ENCODE assay signal across 22 cellular contexts in genomic region chr19:55076321-55076720, GRCh38. TPM values are rescaled to one million over a fixed set of nuclear protein-coding genes. Genes with fewer than 3 reads are reported as not detected.
DNase-seq lines count a peak whose midpoint lies in the region; ATAC-seq and TF ChIP-seq lines count a peak whose summit lies in the region.
"Had no signal": no experiment of that assay in that cellular context is flagged by ENCODE, and none has a peak within 500 bp of the region (broad histone marks: within the 10 kb centered on the region; RNA-seq: fewer than 3 reads in every experiment).

No MANE protein-coding gene starts in this region.

- peak overlapping the region; percentile 72 for H3K18ac ChIP-seq in neuronal stem cell (ENCODE audit: low read length)

- H4K8ac ChIP-seq in neuronal stem cell (ENCODE audit: low read depth, low read length), result peak overlapping the region; percentile 65

- H3K14ac ChIP-seq in neuronal stem cell (ENCODE audit: low read length), result no peak overlapping the region

- H3K4me1 ChIP-seq in esophagus (ENCODE audit: control insufficient read depth in 2 of 2, insufficient read depth in 2 of 2, low read length in 1 of 2), result peaks cover 0 to 21% of the 10 kb centered on the region in 2 donors
- peaks cover 2 to 11% of the 10 kb centered on the region in 2 donors for H3K4me1 ChIP-seq in neuronal stem cell (ENCODE audit: control insufficient read depth in 2 of 2, insufficient read depth in 1 of 2, low read depth in 1 of 2, low read length in 2 of 2)
- H3K4me1 ChIP-seq: colonic mucosa had no signal

- H3K9me3 Mint-ChIP-seq in natural killer cell treated with Interleukin-12 subunit alpha and Interleukin-12 subunit beta and Interleukin-15 and Interleukin-18, amount 100 ng/mL, for 72 hours, result no peaks in the 10 kb centered on the region
- no peaks in the 10 kb centered on the region for H3K9me3 Mint-ChIP-seq in natural killer cell
- H3K9me3 Mint-ChIP-seq: neural crest cell; stimulated activated effector memory CD8-positive, alpha-beta T cell treated with anti-CD3 and anti-CD28 coated beads, Interleukin-12 subunit alpha, Interleukin-12 subunit beta, amount 100 ng/mL, for 72 hours had no signal

- no peak overlapping the region for H3K9ac ChIP-seq in neuronal stem cell (ENCODE audit: low read depth, low read length, poor library complexity)

- no peaks in the 10 kb centered on the region for H3K27me3 ChIP-seq in esophagus (ENCODE audit: control insufficient read depth in 1 of 2, insufficient read depth in 2 of 2, low read length in 2 of 2)
- peaks cover 0 to 54% (median 38%) of the 10 kb centered on the region in 3 experiments for H3K27me3 ChIP-seq in neuronal stem cell (ENCODE audit: control insufficient read depth in 3 of 3, insufficient read depth in 3 of 3, low read depth in 1 of 3, low read length in 3 of 3)
- H3K27me3 ChIP-seq: colonic mucosa had no signal

- no peak overlapping the region for H3K23ac ChIP-seq in neuronal stem cell (ENCODE audit: low read depth, low read length, poor library complexity)

- no peak overlapping the region for H2BK12ac ChIP-seq in neuronal stem cell (ENCODE audit: low read length)

- intact Hi-C loops in natural killer cell (cut with micrococcal nuclease), result no loop called here

- H3K4me2 ChIP-seq in neuronal stem cell (ENCODE audit: insufficient read depth, low read length, poor library complexity, severe bottlenecking), result no peak overlapping the region

- no peaks in the 10 kb centered on the region for H3K36me3 Mint-ChIP-seq in natural killer cell treated with Interleukin-12 subunit alpha and Interleukin-12 subunit beta and Interleukin-15 and Interleukin-18, amount 100 ng/mL, for 72 hours
- H3K36me3 Mint-ChIP-seq in natural killer cell, result no peaks in the 10 kb centered on the region
- H3K36me3 Mint-ChIP-seq: stimulated activated effector memory CD8-positive, alpha-beta T cell treated with anti-CD3 and anti-CD28 coated beads, Interleukin-12 subunit alpha, Interleukin-12 subunit beta, amount 100 ng/mL, for 72 hours had no signal

- peaks cover 17 to 21% of the 10 kb centered on the region in 2 donors for H3K4me1 Mint-ChIP-seq in natural killer cell treated with Interleukin-12 subunit alpha and Interleukin-12 subunit beta and Interleukin-15 and Interleukin-18, amount 100 ng/mL, for 72 hours (ENCODE audit: low read depth in 2 of 2)
- peaks cover 15 to 22% of the 10 kb centered on the region in 2 donors for H3K4me1 Mint-ChIP-seq in natural killer cell

- H2AFZ ChIP-seq in neuronal stem cell (ENCODE audit: low read length), result no peak overlapping the region

- 63 to 76% methylated on average over 10 to 12 of the region's 12 CpGs for WGBS in esophagus, 2 donors
- no CpG with 5 or more reads among the region's 12 CpGs for WGBS in neuronal stem cell (ENCODE audit: extremely low coverage in 2 of 2, insufficient read length in 2 of 2, insufficient replicate concordance in 1 of 2), 2 donors

- TF ChIP-seq CTCF in natural killer cell (IDR thresholded peaks at IDR 0.05) (no peak), RWPE1 (conservative IDR thresholded peaks at IDR 0.05; ENCODE audit: low read depth) (no peak)

- CTCF ChIA-PET in RWPE1 (lab: Yijun Ruan, JAX), result interaction anchor here (1.9 kb wide), 1 partner anchor 12 kb away, joined by 5 read pairs; no protein-coding TSS in a partner anchor

- H3K4me3 ChIP-seq in esophagus (ENCODE audit: low read depth in 1 of 2, low read length in 2 of 2) (peak overlapping the region; percentile 48 to 51), neuronal stem cell (ENCODE audit: low read length in 2 of 2) (no peak overlapping the region)
- H3K4me3 ChIP-seq: colonic mucosa had no signal

- H3K36me3 ChIP-seq in esophagus (ENCODE audit: control insufficient read depth in 2 of 2, insufficient read depth in 2 of 2, low read length in 1 of 2), result peaks cover 0 to 2% of the 10 kb centered on the region in 2 donors
- H3K36me3 ChIP-seq in neuronal stem cell (replicated peaks in 1 of 2; ENCODE audit: control insufficient read depth in 2 of 2, insufficient read depth in 2 of 2, low read length in 2 of 2), result no peaks in the 10 kb centered on the region
- H3K36me3 ChIP-seq: colonic mucosa had no signal

- H4K91ac ChIP-seq in neuronal stem cell (ENCODE audit: low read depth, low read length, poor library complexity), result no peak overlapping the region

- peak overlapping the region; percentile 94 for H2AK5ac ChIP-seq in neuronal stem cell (ENCODE audit: low read depth, low read length)

- no peak overlapping the region for H3K4ac ChIP-seq in neuronal stem cell (ENCODE audit: low read length)

- peak overlapping the region; percentile 43 to 60 for H3K27ac ChIP-seq in esophagus (ENCODE audit: low read depth in 2 of 2, low read length in 1 of 2)
- H3K27ac ChIP-seq in neuronal stem cell (replicated peaks; ENCODE audit: low read length), result no peak overlapping the region
- no peak overlapping the region for H3K27ac ChIP-seq in RWPE1
- H3K27ac ChIP-seq: colonic mucosa, HL-60 had no signal

- H3K4me3 Mint-ChIP-seq in natural killer cell treated with Interleukin-12 subunit alpha and Interleukin-12 subunit beta and Interleukin-15 and Interleukin-18, amount 100 ng/mL, for 72 hours, result no peak overlapping the region
- H3K4me3 Mint-ChIP-seq in natural killer cell, result no peak overlapping the region
- H3K4me3 Mint-ChIP-seq: activated CD8-positive, alpha-beta T cell treated with anti-CD3 and anti-CD28 coated beads, Interleukin-2, amount 10 ng/mL, durations not matched to agents 7 days and 5 days; neural crest cell; stimulated activated effector memory CD8-positive, alpha-beta T cell treated with anti-CD3 and anti-CD28 coated beads, Interleukin-12 subunit alpha, Interleukin-12 subunit beta, amount 100 ng/mL, for 72 hours had no signal

- DNase-seq in natural killer cell treated with Interleukin-12 subunit alpha and Interleukin-12 subunit beta and Interleukin-15 and Interleukin-18, amount 100 ng/mL, for 72 hours (ENCODE audit: low spot score), result peak; percentile 56
- DNase-seq in natural killer cell (no peak), neuronal stem cell (ENCODE audit: low spot score) (no peak), RWPE1 (ENCODE audit: low spot score) (no peak), NCI-H446 (lab: John Stamatoyannopoulos, UW) (no peak)
- no peak for DNase-seq in activated CD4-positive, CD25-positive, alpha-beta regulatory T cell (lab: John Stamatoyannopoulos, UW)
- DNase-seq: 8988T; activated CD8-positive, alpha-beta T cell treated with anti-CD3 and anti-CD28 coated beads, Interleukin-2, amount 10 ng/mL, durations not matched to agents 7 days and 5 days; activated gamma-delta T cell treated with Interleukin-2 at 50 U/mL for 16 hours; AML-193; GOT3; midbrain; NCI-H524 treated with DMSO at 0.1 percent for 48 hours; stimulated activated CD4-positive, alpha-beta T cell treated with anti-CD3 and anti-CD28 coated beads, Interleukin-2, amount 100 ng/mL, for 24 hours had no signal

- no peak for ATAC-seq in natural killer cell treated with Interleukin-12 subunit alpha and Interleukin-12 subunit beta and Interleukin-15 and Interleukin-18, amount 100 ng/mL, for 72 hours
- ATAC-seq in natural killer cell (no peak), GM19395 (IDR thresholded peaks at IDR 0.05; ENCODE audit: unreplicated experiment) (no peak)
- ATAC-seq: activated CD8-positive, alpha-beta T cell treated with anti-CD3 and anti-CD28 coated beads, Interleukin-2, amount 10 ng/mL, durations not matched to agents 7 days and 5 days; stimulated activated effector memory CD8-positive, alpha-beta T cell treated with anti-CD3 and anti-CD28 coated beads, Interleukin-12 subunit alpha, Interleukin-12 subunit beta, amount 100 ng/mL, for 72 hours had no signal

- H2BK5ac ChIP-seq in neuronal stem cell (ENCODE audit: low read length), result no peak overlapping the region

- H3K27me3 Mint-ChIP-seq in natural killer cell treated with Interleukin-12 subunit alpha and Interleukin-12 subunit beta and Interleukin-15 and Interleukin-18, amount 100 ng/mL, for 72 hours, result peaks cover 10 to 13% of the 10 kb centered on the region in 2 donors
- H3K27me3 Mint-ChIP-seq in natural killer cell (ENCODE audit: low read depth in 2 of 2), result peaks cover 7 to 17% of the 10 kb centered on the region in 2 donors

- H3K79me1 ChIP-seq in neuronal stem cell (ENCODE audit: low read depth, low read length), result no peaks in the 10 kb centered on the region

- POLR2A ChIA-PET in RWPE1 (lab: Yijun Ruan, JAX; ENCODE audit: low non-redundant PET), result no interaction called here

- no peak overlapping the region for H3K27ac Mint-ChIP-seq in natural killer cell treated with Interleukin-12 subunit alpha and Interleukin-12 subunit beta and Interleukin-15 and Interleukin-18, amount 100 ng/mL, for 72 hours
- H3K27ac Mint-ChIP-seq in natural killer cell, result no peak overlapping the region
- H3K27ac Mint-ChIP-seq: activated CD8-positive, alpha-beta T cell treated with anti-CD3 and anti-CD28 coated beads, Interleukin-2, amount 10 ng/mL, durations not matched to agents 7 days and 5 days; stimulated activated effector memory CD8-positive, alpha-beta T cell treated with anti-CD3 and anti-CD28 coated beads, Interleukin-12 subunit alpha, Interleukin-12 subunit beta, amount 100 ng/mL, for 72 hours had no signal

- no peak overlapping the region for H2BK120ac ChIP-seq in neuronal stem cell (ENCODE audit: low read depth, low read length)

- H2BK15ac ChIP-seq in neuronal stem cell (ENCODE audit: low read length), result no peak overlapping the region

- peaks cover 0 to 9% of the 10 kb centered on the region in 2 donors for H3K9me3 ChIP-seq in esophagus (ENCODE audit: control insufficient read depth in 2 of 2, insufficient read depth in 1 of 2, low read depth in 1 of 2, low read length in 1 of 2)
- peaks cover 4 to 8% of the 10 kb centered on the region in 2 donors for H3K9me3 ChIP-seq in neuronal stem cell (replicated peaks in 1 of 2; ENCODE audit: control insufficient read depth in 2 of 2, insufficient read depth in 1 of 2, low read depth in 1 of 2, low read length in 2 of 2)
- H3K9me3 ChIP-seq: colonic mucosa had no signal

RNA-seq across cellular contexts. Expression of gene EPS8L1, which starts 0.7 kb away (rescaled TPM):
- 1 to 10 TPM; 1.3 to 8.7 TPM for total RNA-seq in natural killer cell treated with Interleukin-12 subunit alpha and Interleukin-12 subunit beta and Interleukin-15 and Interleukin-18, amount 100 ng/mL, for 72 hours
- total RNA-seq in natural killer cell, result 10 to 100 TPM in 1 of 3 donors, 1 to 10 TPM in 2; 8.8 to 15.7 (median 10.0) TPM
- 1,000 to 10,000 TPM in 1 of 2 donors, 100 to 1,000 TPM in 1; 578 to 1,427 TPM for polyA plus RNA-seq in esophagus
- 19.6 TPM for polyA plus RNA-seq in neuronal stem cell (2013, experiment 1 of 2)
- 18.4 TPM for polyA plus RNA-seq in neuronal stem cell (2013, experiment 2 of 2)

RNA-seq across cellular contexts. Expression of gene RDH13, which starts 13.4 kb away (rescaled TPM):
- total RNA-seq in natural killer cell treated with Interleukin-12 subunit alpha and Interleukin-12 subunit beta and Interleukin-15 and Interleukin-18, amount 100 ng/mL, for 72 hours, result 10 to 100 TPM; 13.4 to 31.0 TPM
- 10 to 100 TPM; 18.2 to 25.3 (median 19.3) TPM for total RNA-seq in natural killer cell
- polyA plus RNA-seq in esophagus, result 10 to 100 TPM; 32.5 to 60.6 TPM
- polyA plus RNA-seq in neuronal stem cell (2013, experiment 1 of 2), result 7.9 TPM
- polyA plus RNA-seq in neuronal stem cell (2013, experiment 2 of 2), result 7.9 TPM

RNA-seq across cellular contexts. Expression of gene GP6, which starts 38.3 kb away (rescaled TPM):
- under 1 TPM in 1 of 2 donors, not detected in 1; 0.22 TPM for total RNA-seq in natural killer cell treated with Interleukin-12 subunit alpha and Interleukin-12 subunit beta and Interleukin-15 and Interleukin-18, amount 100 ng/mL, for 72 hours
- 1 to 10 TPM in 2 of 3 donors, under 1 TPM in 1; 0.95 to 3.3 (median 2.3) TPM for total RNA-seq in natural killer cell
- 1 to 10 TPM in 1 of 2 donors, under 1 TPM in 1; 0.45 to 1.6 TPM for polyA plus RNA-seq in esophagus
- polyA plus RNA-seq in neuronal stem cell (2013, experiment 1 of 2), result 0.26 TPM
- polyA plus RNA-seq in neuronal stem cell (2013, experiment 2 of 2), result 0.17 TPM
- total RNA-seq: left lobe of liver, pulmonary artery endothelial cell had no signal

RNA-seq across cellular contexts. Expression of gene PPP1R12C, which starts 41.1 kb away (rescaled TPM):
- 100 to 1,000 TPM; 157 to 251 TPM for total RNA-seq in natural killer cell treated with Interleukin-12 subunit alpha and Interleukin-12 subunit beta and Interleukin-15 and Interleukin-18, amount 100 ng/mL, for 72 hours
- total RNA-seq in natural killer cell, result 100 to 1,000 TPM; 162 to 178 (median 174) TPM
- polyA plus RNA-seq in esophagus, result 100 to 1,000 TPM in 1 of 2 donors, 10 to 100 TPM in 1; 77.7 to 100 TPM
- 45.4 TPM for polyA plus RNA-seq in neuronal stem cell (2013, experiment 1 of 2)
- polyA plus RNA-seq in neuronal stem cell (2013, experiment 2 of 2), result 45.1 TPM

Comparison
In these comparisons a context has a peak if more than half of its experiments do, and no peak if none do; other contexts are left out.
1. H3K27ac ChIP-seq: peak in esophagus (2 of 2); none in neuronal stem cell (single experiment) and RWPE1 (single experiment).
2. H3K4me3 ChIP-seq: peak in esophagus (2 of 2); none in neuronal stem cell (0 of 2).